In the genomic region with DNA sequence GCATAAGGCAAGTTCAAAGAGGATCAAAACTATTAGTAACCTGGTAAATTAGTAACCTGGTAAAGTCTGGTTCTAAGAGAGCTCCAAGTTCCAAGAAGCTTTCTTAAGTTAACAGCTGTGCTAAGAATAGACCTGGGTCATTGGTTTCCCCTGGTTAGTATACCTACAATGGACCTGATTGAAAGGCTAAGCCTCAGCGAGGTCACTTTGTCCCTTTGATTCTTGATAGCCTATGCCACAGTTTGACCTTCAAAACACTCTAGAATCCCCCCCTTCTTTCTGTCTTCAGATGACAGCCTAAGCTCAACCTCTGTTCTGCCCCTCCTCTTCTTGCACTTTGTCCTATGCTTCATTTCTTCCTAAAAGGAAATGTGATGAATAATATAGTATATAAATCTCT, we compare ENCODE assay signal across 36 cellular contexts. TPM values are rescaled to one million over a fixed set of nuclear protein-coding genes. Genes with fewer than 3 reads are reported as not detected.
DNase-seq lines count a peak whose midpoint lies in the region; ATAC-seq, FAIRE-seq and TF ChIP-seq lines count a peak whose summit lies in the region.
"Had no signal": no experiment of that assay in that cellular context is flagged by ENCODE, and none has a peak within 500 bp of the region (broad histone marks: within the 10 kb centered on the region; RNA-seq: fewer than 3 reads in every experiment).

No MANE protein-coding gene starts in this region.

- H3K9me3 Mint-ChIP-seq in Caco-2 (ENCODE audit: unreplicated experiment): no peaks in the 10 kb centered on the region
- H3K9me3 Mint-ChIP-seq: CD14-positive monocyte; CD4-positive, alpha-beta T cell; CD8-positive, alpha-beta T cell had no signal

- TF ChIP-seq POLR2A in HepG2 (IDR thresholded peaks at IDR 0.05; ENCODE audit: insufficient read depth in 1 of 2, low read depth in 2 of 2, low read length in 2 of 2): no peak
- TF ChIP-seq POLR2A in right lobe of liver (IDR thresholded peaks at IDR 0.05): no peak
- TF ChIP-seq POLR2A in lower leg skin (IDR thresholded peaks at IDR 0.05): no peak

- H3K79me2 ChIP-seq in HepG2 (ENCODE audit: insufficient read depth, low read length): no peaks in the 10 kb centered on the region

- peaks cover 7% of the 10 kb centered on the region for H3K4me1 Mint-ChIP-seq in Caco-2 (ENCODE audit: low read depth, unreplicated experiment)
- H3K4me1 Mint-ChIP-seq: CD4-positive, alpha-beta memory T cell; CD4-positive, CD25-positive, alpha-beta regulatory T cell had no signal

- peak; percentile 77 for FAIRE-seq in HepG2 (lab: Jason Lieb, UNC)
- FAIRE-seq: A204.1, A549, D721Med had no signal

- no peak overlapping the region for H3K27ac Mint-ChIP-seq in Caco-2 (ENCODE audit: unreplicated experiment)
- H3K27ac Mint-ChIP-seq: B cell; CD14-positive monocyte; CD4-positive, alpha-beta memory T cell; CD4-positive, alpha-beta T cell; CD4-positive, CD25-positive, alpha-beta regulatory T cell; CD8-positive, alpha-beta memory T cell; CD8-positive, alpha-beta T cell had no signal

- no peaks in the 10 kb centered on the region for H3K27me3 Mint-ChIP-seq in Caco-2 (ENCODE audit: insufficient read depth, unreplicated experiment)

- no peaks in the 10 kb centered on the region for H3K36me3 Mint-ChIP-seq in Caco-2 (ENCODE audit: insufficient read depth, unreplicated experiment)
- H3K36me3 Mint-ChIP-seq: CD14-positive monocyte; CD4-positive, alpha-beta memory T cell; CD4-positive, CD25-positive, alpha-beta regulatory T cell; CD8-positive, alpha-beta memory T cell; CD8-positive, alpha-beta T cell had no signal

- no peaks in the 10 kb centered on the region for H3K27me3 ChIP-seq in HepG2 (ENCODE audit: control insufficient read depth in 1 of 2, insufficient read depth in 2 of 2, low read length in 2 of 2)
- H3K27me3 ChIP-seq in right lobe of liver: no peaks in the 10 kb centered on the region
- H3K27me3 ChIP-seq in Caco-2 (replicated peaks; ENCODE audit: control insufficient read depth, insufficient read depth, low read length): no peaks in the 10 kb centered on the region
- H3K27me3 ChIP-seq: BE2C; BLaER1; BLaER1 treated with 17β-estradiol and CSF1 and Interleukin-3, amounts not matched to agents 10 nM and 100 nM had no signal

- H2AFZ ChIP-seq in HepG2 (ENCODE audit: low read length): no peak overlapping the region

- no peak overlapping the region for H3K27ac ChIP-seq in HepG2 (ENCODE audit: extremely low read length, insufficient read depth, low read length)
- H3K27ac ChIP-seq in right lobe of liver: no peak overlapping the region
- H3K27ac ChIP-seq: 22Rv1; A549; BLaER1; BLaER1 treated with 17β-estradiol and CSF1 and Interleukin-3, amounts not matched to agents 10 nM and 100 nM; C4-2B had no signal

- H3K4me3 ChIP-seq in HepG2 (replicated peaks in 1 of 3; ENCODE audit: insufficient read depth in 1 of 3, low read depth in 2 of 3, low read length in 3 of 3) (no peak overlapping the region), right lobe of liver (no peak overlapping the region), Caco-2 (ENCODE audit: low read depth, low read length) (no peak overlapping the region), lower leg skin (ENCODE audit: low read depth, poor library complexity, severe bottlenecking) (no peak overlapping the region)
- H3K4me3 ChIP-seq: A549; BLaER1; BLaER1 treated with 17β-estradiol and CSF1 and Interleukin-3, amounts not matched to agents 10 nM and 100 nM had no signal

- peak overlapping the region; percentile 14; the same call in 1 of the 2 replicates for H3K4me2 ChIP-seq in HepG2 (ENCODE audit: low read depth, low read length)
- H3K4me2 ChIP-seq: A549; BLaER1; BLaER1 treated with 17β-estradiol and CSF1 and Interleukin-3, amounts not matched to agents 10 nM and 100 nM had no signal

- no peaks in the 10 kb centered on the region for H3K36me3 ChIP-seq in HepG2 (replicated peaks in 1 of 2; ENCODE audit: control insufficient read depth in 1 of 2, insufficient read depth in 2 of 2, low read length in 2 of 2)
- no peaks in the 10 kb centered on the region for H3K36me3 ChIP-seq in right lobe of liver
- H3K36me3 ChIP-seq in Caco-2 (ENCODE audit: control insufficient read depth, insufficient read depth, low read length): no peaks in the 10 kb centered on the region
- H3K36me3 ChIP-seq: BE2C; BLaER1; BLaER1 treated with 17β-estradiol and CSF1 and Interleukin-3, amounts not matched to agents 10 nM and 100 nM had no signal

- BruUV-seq in HepG2 (replicated peaks; lab: Mats Ljungman, UMichigan) (no TSS peak), Caco-2 (replicated peaks; lab: Mats Ljungman, UMichigan) (no TSS peak)

- H3K4me3 Mint-ChIP-seq in Caco-2 (ENCODE audit: unreplicated experiment): no peak overlapping the region
- H3K4me3 Mint-ChIP-seq: B cell; CD14-positive monocyte; CD4-positive, alpha-beta memory T cell; CD4-positive, alpha-beta T cell; CD4-positive, CD25-positive, alpha-beta regulatory T cell; CD8-positive, alpha-beta memory T cell; CD8-positive, alpha-beta T cell had no signal

- H4K20me1 ChIP-seq in HepG2 (ENCODE audit: insufficient read depth, low read length): no peaks in the 10 kb centered on the region
- H4K20me1 ChIP-seq: BLaER1; BLaER1 treated with 17β-estradiol and CSF1 and Interleukin-3, amounts not matched to agents 10 nM and 100 nM had no signal

- H3K9ac ChIP-seq in HepG2 (ENCODE audit: insufficient read depth, low read depth, low read length): no peak overlapping the region
- H3K9ac ChIP-seq: BLaER1; BLaER1 treated with 17β-estradiol and CSF1 and Interleukin-3, amounts not matched to agents 10 nM and 100 nM had no signal

- DNase-seq in HepG2 (ENCODE audit: low spot score): peak; percentile 57
- no peak for DNase-seq in right lobe of liver
- DNase-seq in Caco-2: peak; percentile 37 to 39
- peak; percentile 17 for DNase-seq in kidney tubule cell (ENCODE audit: low spot score)
- peak; percentile 16 for DNase-seq in renal cortical epithelial cell (ENCODE audit: low read depth)
- no peak for DNase-seq in NCI-H748 (lab: John Stamatoyannopoulos, UW; ENCODE audit: unreplicated experiment)
- DNase-seq in lower leg skin (ENCODE audit: low spot score in 2 of 2): no peak
- DNase-seq: 8988T; ACHN; AML-193; BE2C; C1 segment of cervical spinal cord; Calu3; CD4-positive, alpha-beta memory T cell; CD4-positive, alpha-beta T cell; CD4-positive, CD25-positive, alpha-beta regulatory T cell; CD8-positive, alpha-beta memory T cell; CD8-positive, alpha-beta T cell; COR-L47; DMS 273 treated with DMSO at 0.1 percent for 48 hours; DMS153; DMS53; DMS79; DMS79 treated with DMSO at 0.1 percent for 48 hours; DND-41; EL had no signal

- POLR2A ChIA-PET in HepG2 (lab: Yijun Ruan, JAX) (no interaction called here), Caco-2 (lab: Charles Lee) (no interaction called here)

- WGBS in HepG2 (ENCODE audit: low lambda C conversion rate): 33% methylated on average over 1 of the region's 1 CpG
- 83% methylated on average over 1 of the region's 1 CpG for WGBS in right lobe of liver (ENCODE audit: insufficient coverage, low coverage, low lambda C conversion rate, missing lambda C conversion rate)
- 79 to 95% methylated on average over 1 of the region's 1 CpG for WGBS in lower leg skin, 2 donors

- TF ChIP-seq RAD21 in HepG2 (CRISPR knock-in tag; IDR thresholded peaks at IDR 0.05): no peak

- TF ChIP-seq CTCF in HepG2 (CRISPR knock-in tag; IDR thresholded peaks at IDR 0.05) (no peak), right lobe of liver (IDR thresholded peaks at IDR 0.05) (no peak), Caco-2 (IDR thresholded peaks at IDR 0.05; ENCODE audit: insufficient read depth in 1 of 2, low read depth in 1 of 2, low read length in 1 of 2, severe bottlenecking in 1 of 2, unreplicated experiment in 1 of 2) (no peak), lower leg skin (IDR thresholded peaks at IDR 0.05) (no peak)

- CTCF ChIA-PET in HepG2 (lab: Yijun Ruan, JAX; ENCODE audit: low intra/inter-chr PET ratio, low total read pairs): no interaction called here
- CTCF ChIA-PET in Caco-2 (lab: Charles Lee): interaction anchor here (0.6 kb wide), 1 partner anchor 11 kb away, joined by 4 read pairs; no protein-coding TSS in a partner anchor

- H3K4me1 ChIP-seq in HepG2 (ENCODE audit: insufficient read depth, low read length) (peaks cover 43% of the 10 kb centered on the region), right lobe of liver (no peaks in the 10 kb centered on the region), Caco-2 (peaks cover 12% of the 10 kb centered on the region; the same call in 1 of the 2 replicates)
- H3K4me1 ChIP-seq: A549, BE2C, BLaER1 had no signal

- no peaks in the 10 kb centered on the region for H3K9me3 ChIP-seq in HepG2 (ENCODE audit: low read length)
- H3K9me3 ChIP-seq in right lobe of liver: no peaks in the 10 kb centered on the region
- no peaks in the 10 kb centered on the region; the same call in 1 of the 2 replicates for H3K9me3 ChIP-seq in Caco-2
- H3K9me3 ChIP-seq: A549, BE2C, BLaER1 had no signal

- in situ Hi-C loops in HepG2 (cut with HindIII; ENCODE audit: extremely low pct_ligation_motif_present, low pct_unique_long_range_greater_than_20kb): loop anchor here (25.0 kb wide), 1 partner anchor 90 kb away; no protein-coding TSS in a partner anchor

- TF ChIP-seq EP300 in HepG2 (IDR thresholded peaks at IDR 0.05; ENCODE audit: low read depth in 2 of 2, low read length in 2 of 2): peak in 1 of 2 experiments; percentile 72; a peak in 1 of 4 replicates
- no peak for TF ChIP-seq EP300 in HepG2 (CRISPR knock-in tag; IDR thresholded peaks at IDR 0.05; ENCODE audit: borderline replicate concordance)

- ATAC-seq in HepG2 (no peak), right lobe of liver (no peak), GM18519 (IDR thresholded peaks at IDR 0.05; ENCODE audit: low FRiP score, unreplicated experiment) (no peak)
- ATAC-seq: A549; CD8-positive, alpha-beta T cell had no signal

- intact Hi-C loops in HepG2 (cut with micrococcal nuclease; ENCODE audit: unreplicated experiment) (no loop called here), right lobe of liver (cut with DNase I) (no loop called here), Caco-2 (cut with micrococcal nuclease; ENCODE audit: unreplicated experiment) (no loop called here), lower leg skin (cut with DNase I; ENCODE audit: low total_unique reads) (no loop called here)

RNA-seq across cellular contexts. Expression of a gene that starts 53.0 kb away (rescaled TPM):
- total RNA-seq in HepG2 (2016; rRNA removed; fragmentation: Illumina TruSeq; extraction: Trizol) (25.6 and 38.6 TPM in 2 replicates), right lobe of liver (10 to 100 TPM in 2 of 6 experiments, 1 to 10 TPM in 4; 5.2 to 13.0 (median 7.8) TPM), Caco-2 (2022) (32.3 and 38.2 TPM in 2 replicates), renal cortical epithelial cell (5.0 and 25.3 TPM in 2 replicates), lower leg skin (1 to 10 TPM; 1.3 to 6.0 (median 4.6) TPM)
- total RNA-seq in HepG2 (2016; cell fraction: cytosol; rRNA removed; fragmentation: Illumina TruSeq; extraction: Trizol; ENCODE audit: low read depth): 5.4 and 7.8 TPM in 2 replicates
- total RNA-seq in HepG2 (2016; cell fraction: insoluble cytoplasmic fraction; rRNA removed; fragmentation: Illumina TruSeq; extraction: Trizol): 22.4 and 38.8 TPM in 2 replicates
- total RNA-seq in HepG2 (2016; cell fraction: membrane; rRNA removed; fragmentation: Illumina TruSeq; extraction: Trizol): 7.7 and 9.0 TPM in 2 replicates
- total RNA-seq in HepG2 (2016; cell fraction: nucleus; rRNA removed; fragmentation: Illumina TruSeq; extraction: Trizol): 9.0 and 10.8 TPM in 2 replicates
- polyA plus RNA-seq in HepG2 (2011; rRNA removed): 3.7 and 4.2 TPM in 2 replicates
- polyA plus RNA-seq in HepG2 (2011; cell fraction: cytosol; rRNA removed): 1.4 and 3.0 TPM in 2 replicates
- 0.72 and 0.88 TPM in 2 replicates for polyA plus RNA-seq in HepG2 (2011; cell fraction: nucleus; rRNA removed)
- 15.8 and 20.3 TPM in 2 replicates for polyA plus RNA-seq in HepG2 (2012)
- polyA plus RNA-seq in HepG2 (2016; cell fraction: cytosol; fragmentation: Illumina TruSeq; extraction: Trizol; ENCODE audit: low read depth): 10.1 and 12.2 TPM in 2 replicates
- 58.6 and 68.8 TPM in 2 replicates for polyA plus RNA-seq in HepG2 (2016; cell fraction: insoluble cytoplasmic fraction; fragmentation: Illumina TruSeq; extraction: Trizol; ENCODE audit: low read depth)
- polyA plus RNA-seq in HepG2 (2016; cell fraction: membrane; fragmentation: Illumina TruSeq; extraction: Trizol; ENCODE audit: low read depth): 10.8 and 11.9 TPM in 2 replicates
- 21.3 and 22.5 TPM in 2 replicates for polyA plus RNA-seq in HepG2 (2016; cell fraction: nucleus; fragmentation: Illumina TruSeq; extraction: Trizol; ENCODE audit: insufficient read depth, low read depth)
- polyA minus RNA-seq in HepG2 (2011; rRNA and poly(A)+ RNA removed; ENCODE audit: low replicate concordance): 1.2 and 2.7 TPM in 2 replicates
- 0.97 and 1.2 TPM in 2 replicates for polyA minus RNA-seq in HepG2 (2011; cell fraction: cytosol; rRNA and poly(A)+ RNA removed)
- 4.4 and 4.6 TPM in 2 replicates for polyA minus RNA-seq in HepG2 (2011; cell fraction: nucleus; rRNA and poly(A)+ RNA removed)

Comparison
In these comparisons a context has a peak if more than half of its experiments do, and no peak if none do; other contexts are left out.
1. DNase-seq: peak in HepG2 (single experiment), Caco-2 (2 of 2), kidney tubule cell (single experiment) and renal cortical epithelial cell (single experiment); none in right lobe of liver (0 of 3), NCI-H748 (single experiment) and lower leg skin (0 of 2).